1 cellular context compared by ENCODE assay signal in genomic region chr3:195442573-195443390, GRCh38.
TF ChIP-seq lines count a peak whose summit lies in the region.

A gene with protein sequence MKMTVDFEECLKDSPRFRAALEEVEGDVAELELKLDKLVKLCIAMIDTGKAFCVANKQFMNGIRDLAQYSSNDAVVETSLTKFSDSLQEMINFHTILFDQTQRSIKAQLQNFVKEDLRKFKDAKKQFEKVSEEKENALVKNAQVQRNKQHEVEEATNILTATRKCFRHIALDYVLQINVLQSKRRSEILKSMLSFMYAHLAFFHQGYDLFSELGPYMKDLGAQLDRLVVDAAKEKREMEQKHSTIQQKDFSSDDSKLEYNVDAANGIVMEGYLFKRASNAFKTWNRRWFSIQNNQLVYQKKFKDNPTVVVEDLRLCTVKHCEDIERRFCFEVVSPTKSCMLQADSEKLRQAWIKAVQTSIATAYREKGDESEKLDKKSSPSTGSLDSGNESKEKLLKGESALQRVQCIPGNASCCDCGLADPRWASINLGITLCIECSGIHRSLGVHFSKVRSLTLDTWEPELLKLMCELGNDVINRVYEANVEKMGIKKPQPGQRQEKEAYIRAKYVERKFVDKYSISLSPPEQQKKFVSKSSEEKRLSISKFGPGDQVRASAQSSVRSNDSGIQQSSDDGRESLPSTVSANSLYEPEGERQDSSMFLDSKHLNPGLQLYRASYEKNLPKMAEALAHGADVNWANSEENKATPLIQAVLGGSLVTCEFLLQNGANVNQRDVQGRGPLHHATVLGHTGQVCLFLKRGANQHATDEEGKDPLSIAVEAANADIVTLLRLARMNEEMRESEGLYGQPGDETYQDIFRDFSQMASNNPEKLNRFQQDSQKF (minus strand): TSS chr3:195443020. CDS start chr3:195442847, 173 bp downstream.

TF ChIP-seq in GM12878, 131 proteins besides CTCF, POLR2A, EP300 and RAD21 (continued from another document and continues in another):
- TF ChIP-seq RELB (IDR thresholded peaks at IDR 0.05; ENCODE audit: low read depth) (no peak), MYC (IDR thresholded peaks at IDR 0.05; ENCODE audit: insufficient read depth, insufficient read length, insufficient replicate concordance, low read length, severe bottlenecking) (no peak), CEBPB (IDR thresholded peaks at IDR 0.05; ENCODE audit: borderline replicate concordance in 1 of 2, low read depth in 2 of 2, low read length in 2 of 2) (no peak), HDAC2 (IDR thresholded peaks at IDR 0.05) (no peak; the same call in 1 of the 2 replicates), SREBF1 (IDR thresholded peaks at IDR 0.05; ENCODE audit: low read length) (no peak), ZNF622 (IDR thresholded peaks at IDR 0.05) (no peak), SPI1 (IDR thresholded peaks at IDR 0.05; ENCODE audit: borderline replicate concordance, insufficient read depth, low read depth, low read length) (no peak), FOXK2 (IDR thresholded peaks at IDR 0.05) (no peak), PAX8 (IDR thresholded peaks at IDR 0.05) (no peak), RB1 (IDR thresholded peaks at IDR 0.05; ENCODE audit: borderline replicate concordance) (peak; percentile 78; the same call in 1 of the 2 replicates), LARP7 (IDR thresholded peaks at IDR 0.05) (peak; percentile 89), RBBP5 (conservative IDR thresholded peaks at IDR 0.05) (no peak), BACH1 (IDR thresholded peaks at IDR 0.05; ENCODE audit: borderline replicate concordance) (peak; percentile 88), ZNF207 (IDR thresholded peaks at IDR 0.05; ENCODE audit: borderline replicate concordance) (peak; percentile 18; the same call in 1 of the 2 replicates), CBX3 (IDR thresholded peaks at IDR 0.05; ENCODE audit: borderline replicate concordance, low read depth) (no peak), MAX (IDR thresholded peaks at IDR 0.05; ENCODE audit: low read depth, low read length) (peak; percentile 70; the same call in 1 of the 2 replicates), MEF2B (IDR thresholded peaks at IDR 0.05; ENCODE audit: partially characterized antibody, poor library complexity, severe bottlenecking) (peak; percentile 90), STAT1 (conservative IDR thresholded peaks at IDR 0.05) (no peak), JUND (IDR thresholded peaks at IDR 0.05; ENCODE audit: low read depth, low read length) (no peak), IRF4 (IDR thresholded peaks at IDR 0.05; ENCODE audit: low read depth, low read length) (no peak), SIX5 (IDR thresholded peaks at IDR 0.05; ENCODE audit: low read depth, low read length, severe bottlenecking) (peak; percentile 34), JUNB (IDR thresholded peaks at IDR 0.05) (no peak), CBFB (IDR thresholded peaks at IDR 0.05; ENCODE audit: low read depth) (no peak), BCLAF1 (IDR thresholded peaks at IDR 0.05) (no peak), IKZF2 (IDR thresholded peaks at IDR 0.05) (peak in 1 of 2 experiments; percentile 55; a peak in 2 of 4 replicates), PML (IDR thresholded peaks at IDR 0.05; ENCODE audit: low read length) (peak; percentile 86; the same call in 1 of the 2 replicates), DPF2 (IDR thresholded peaks at IDR 0.05) (peak; percentile 100), STAT3 (IDR thresholded peaks at IDR 0.05; ENCODE audit: low read depth, low read length) (no peak), HDAC6 (IDR thresholded peaks at IDR 0.05; ENCODE audit: unreplicated experiment) (no peak), NKRF (conservative IDR thresholded peaks at IDR 0.05) (peak; percentile 82), CHD4 (IDR thresholded peaks at IDR 0.05) (no peak), POLR2AphosphoS5 (IDR thresholded peaks at IDR 0.05; ENCODE audit: low read length) (peak; percentile 96), MTA3 (IDR thresholded peaks at IDR 0.05; ENCODE audit: borderline replicate concordance, low read length) (no peak), RAD51 (IDR thresholded peaks at IDR 0.05) (peak; percentile 95), NRF1 (conservative IDR thresholded peaks at IDR 0.05; ENCODE audit: low read depth, low read length) (peak; percentile 23; the same call in 1 of the 2 replicates), IKZF1 (conservative IDR thresholded peaks at IDR 0.05) (peak; percentile 94), ZNF384 (IDR thresholded peaks at IDR 0.05; ENCODE audit: borderline replicate concordance, low read depth, low read length) (no peak), ZNF274 (IDR thresholded peaks at IDR 0.05; ENCODE audit: insufficient read depth, insufficient read length) (no peak), NR2C1 (IDR thresholded peaks at IDR 0.05) (no peak), GATAD2B (conservative IDR thresholded peaks at IDR 0.05; ENCODE audit: low read depth) (peak; percentile 72), CREM (IDR thresholded peaks at IDR 0.05; ENCODE audit: low read depth) (peak; percentile 56; the same call in 1 of the 2 replicates), NBN (IDR thresholded peaks at IDR 0.05) (no peak)
- TF ChIP-seq, protein P1, sequence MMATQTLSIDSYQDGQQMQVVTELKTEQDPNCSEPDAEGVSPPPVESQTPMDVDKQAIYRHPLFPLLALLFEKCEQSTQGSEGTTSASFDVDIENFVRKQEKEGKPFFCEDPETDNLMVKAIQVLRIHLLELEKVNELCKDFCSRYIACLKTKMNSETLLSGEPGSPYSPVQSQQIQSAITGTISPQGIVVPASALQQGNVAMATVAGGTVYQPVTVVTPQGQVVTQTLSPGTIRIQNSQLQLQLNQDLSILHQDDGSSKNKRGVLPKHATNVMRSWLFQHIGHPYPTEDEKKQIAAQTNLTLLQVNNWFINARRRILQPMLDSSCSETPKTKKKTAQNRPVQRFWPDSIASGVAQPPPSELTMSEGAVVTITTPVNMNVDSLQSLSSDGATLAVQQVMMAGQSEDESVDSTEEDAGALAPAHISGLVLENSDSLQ (IDR thresholded peaks at IDR 0.05), result peak; percentile 100
- TF ChIP-seq, protein P2, sequence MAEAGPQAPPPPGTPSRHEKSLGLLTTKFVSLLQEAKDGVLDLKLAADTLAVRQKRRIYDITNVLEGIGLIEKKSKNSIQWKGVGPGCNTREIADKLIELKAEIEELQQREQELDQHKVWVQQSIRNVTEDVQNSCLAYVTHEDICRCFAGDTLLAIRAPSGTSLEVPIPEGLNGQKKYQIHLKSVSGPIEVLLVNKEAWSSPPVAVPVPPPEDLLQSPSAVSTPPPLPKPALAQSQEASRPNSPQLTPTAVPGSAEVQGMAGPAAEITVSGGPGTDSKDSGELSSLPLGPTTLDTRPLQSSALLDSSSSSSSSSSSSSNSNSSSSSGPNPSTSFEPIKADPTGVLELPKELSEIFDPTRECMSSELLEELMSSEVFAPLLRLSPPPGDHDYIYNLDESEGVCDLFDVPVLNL (IDR thresholded peaks at IDR 0.05; ENCODE audit: low read depth, low read length), result no peak
- TF ChIP-seq, protein P3, sequence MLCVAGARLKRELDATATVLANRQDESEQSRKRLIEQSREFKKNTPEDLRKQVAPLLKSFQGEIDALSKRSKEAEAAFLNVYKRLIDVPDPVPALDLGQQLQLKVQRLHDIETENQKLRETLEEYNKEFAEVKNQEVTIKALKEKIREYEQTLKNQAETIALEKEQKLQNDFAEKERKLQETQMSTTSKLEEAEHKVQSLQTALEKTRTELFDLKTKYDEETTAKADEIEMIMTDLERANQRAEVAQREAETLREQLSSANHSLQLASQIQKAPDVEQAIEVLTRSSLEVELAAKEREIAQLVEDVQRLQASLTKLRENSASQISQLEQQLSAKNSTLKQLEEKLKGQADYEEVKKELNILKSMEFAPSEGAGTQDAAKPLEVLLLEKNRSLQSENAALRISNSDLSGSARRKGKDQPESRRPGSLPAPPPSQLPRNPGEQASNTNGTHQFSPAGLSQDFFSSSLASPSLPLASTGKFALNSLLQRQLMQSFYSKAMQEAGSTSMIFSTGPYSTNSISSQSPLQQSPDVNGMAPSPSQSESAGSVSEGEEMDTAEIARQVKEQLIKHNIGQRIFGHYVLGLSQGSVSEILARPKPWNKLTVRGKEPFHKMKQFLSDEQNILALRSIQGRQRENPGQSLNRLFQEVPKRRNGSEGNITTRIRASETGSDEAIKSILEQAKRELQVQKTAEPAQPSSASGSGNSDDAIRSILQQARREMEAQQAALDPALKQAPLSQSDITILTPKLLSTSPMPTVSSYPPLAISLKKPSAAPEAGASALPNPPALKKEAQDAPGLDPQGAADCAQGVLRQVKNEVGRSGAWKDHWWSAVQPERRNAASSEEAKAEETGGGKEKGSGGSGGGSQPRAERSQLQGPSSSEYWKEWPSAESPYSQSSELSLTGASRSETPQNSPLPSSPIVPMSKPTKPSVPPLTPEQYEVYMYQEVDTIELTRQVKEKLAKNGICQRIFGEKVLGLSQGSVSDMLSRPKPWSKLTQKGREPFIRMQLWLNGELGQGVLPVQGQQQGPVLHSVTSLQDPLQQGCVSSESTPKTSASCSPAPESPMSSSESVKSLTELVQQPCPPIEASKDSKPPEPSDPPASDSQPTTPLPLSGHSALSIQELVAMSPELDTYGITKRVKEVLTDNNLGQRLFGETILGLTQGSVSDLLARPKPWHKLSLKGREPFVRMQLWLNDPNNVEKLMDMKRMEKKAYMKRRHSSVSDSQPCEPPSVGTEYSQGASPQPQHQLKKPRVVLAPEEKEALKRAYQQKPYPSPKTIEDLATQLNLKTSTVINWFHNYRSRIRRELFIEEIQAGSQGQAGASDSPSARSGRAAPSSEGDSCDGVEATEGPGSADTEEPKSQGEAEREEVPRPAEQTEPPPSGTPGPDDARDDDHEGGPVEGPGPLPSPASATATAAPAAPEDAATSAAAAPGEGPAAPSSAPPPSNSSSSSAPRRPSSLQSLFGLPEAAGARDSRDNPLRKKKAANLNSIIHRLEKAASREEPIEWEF (IDR thresholded peaks at IDR 0.05; ENCODE audit: insufficient replicate concordance, low read depth, low read length), result no peak
- TF ChIP-seq, protein P4, sequence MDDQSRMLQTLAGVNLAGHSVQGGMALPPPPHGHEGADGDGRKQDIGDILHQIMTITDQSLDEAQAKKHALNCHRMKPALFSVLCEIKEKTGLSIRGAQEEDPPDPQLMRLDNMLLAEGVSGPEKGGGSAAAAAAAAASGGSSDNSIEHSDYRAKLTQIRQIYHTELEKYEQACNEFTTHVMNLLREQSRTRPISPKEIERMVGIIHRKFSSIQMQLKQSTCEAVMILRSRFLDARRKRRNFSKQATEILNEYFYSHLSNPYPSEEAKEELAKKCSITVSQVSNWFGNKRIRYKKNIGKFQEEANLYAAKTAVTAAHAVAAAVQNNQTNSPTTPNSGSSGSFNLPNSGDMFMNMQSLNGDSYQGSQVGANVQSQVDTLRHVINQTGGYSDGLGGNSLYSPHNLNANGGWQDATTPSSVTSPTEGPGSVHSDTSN (IDR thresholded peaks at IDR 0.05; ENCODE audit: insufficient replicate concordance, low read depth, low read length), result peak; percentile 100
